15 cellular contexts compared by ENCODE assay signal in the genomic region with DNA sequence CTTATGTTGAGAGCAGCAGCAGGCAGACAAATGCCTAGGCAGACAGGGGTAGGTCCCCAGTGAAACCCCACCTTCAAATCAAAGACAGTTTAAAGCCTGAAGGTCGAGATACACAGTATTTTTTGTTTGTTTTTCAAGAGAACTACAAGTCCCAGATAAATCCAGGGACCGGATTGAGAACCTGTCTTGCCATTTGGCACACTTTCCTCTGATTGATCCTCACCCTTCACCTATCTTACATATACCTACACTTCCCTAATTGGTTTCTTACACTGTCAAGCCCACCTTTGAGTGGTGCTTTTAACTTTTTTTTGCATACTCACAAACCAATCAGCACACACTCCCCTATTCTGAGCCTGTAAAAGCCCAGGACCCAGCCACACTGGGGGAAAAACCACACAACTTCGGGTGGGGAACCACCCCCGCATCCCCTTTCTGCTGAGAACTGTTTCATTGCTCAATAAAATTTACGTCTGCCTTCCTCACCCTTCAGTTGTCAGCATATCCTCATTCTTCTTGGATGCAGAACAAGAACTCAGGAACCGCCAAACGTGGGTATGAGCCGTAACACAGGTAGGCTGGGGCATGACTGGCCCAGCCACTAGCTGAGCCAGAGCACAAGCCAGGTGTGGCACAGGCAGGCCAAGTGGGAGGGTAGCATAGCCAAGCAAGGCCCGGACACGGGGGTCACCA. TPM values are rescaled to one million over a fixed set of nuclear protein-coding genes. Genes with fewer than 3 reads are reported as not detected.
DNase-seq lines count a peak whose midpoint lies in the region; ATAC-seq, FAIRE-seq and TF ChIP-seq lines count a peak whose summit lies in the region.
"Had no signal": no experiment of that assay in that cellular context is flagged by ENCODE, and none has a peak within 500 bp of the region (broad histone marks: within the 10 kb centered on the region; RNA-seq: fewer than 3 reads in every experiment).

No MANE protein-coding gene starts in this region.

- no peaks in the 10 kb centered on the region for H3F3A ChIP-seq in PC-3 (ENCODE audit: low read length, unreplicated experiment)

- H3K4me2 ChIP-seq in GM12878 (ENCODE audit: control insufficient read depth, insufficient read depth) (no peak overlapping the region), PC-3 (ENCODE audit: low read length) (no peak overlapping the region)

- H3K9me3 Mint-ChIP-seq in activated CD4-positive, alpha-beta memory T cell treated with anti-CD3 and anti-CD28 coated beads for 36 hours = peaks cover 17% of the 10 kb centered on the region

- in situ Hi-C loops in KBM-7 (cut with MboI; ENCODE audit: low pct_unique_long_range_greater_than_20kb, low sequenced_read_pairs) (no loop called here), GM12878 (cut with MboI) (no loop called here)

- H3K79me2 ChIP-seq in GM12878 (ENCODE audit: control insufficient read depth, insufficient read depth, low read length) (peaks cover 94% of the 10 kb centered on the region), PC-3 (ENCODE audit: low read length) (peaks cover 100% of the 10 kb centered on the region)

- H3K36me3 ChIP-seq in GM12878 (ENCODE audit: control insufficient read depth in 2 of 2, insufficient read depth in 2 of 2, low read length in 1 of 2) (peaks cover 0 to 2% of the 10 kb centered on the region in 2 experiments; a peak in 2 of 4 replicates), stomach (no peaks in the 10 kb centered on the region), PC-3 (ENCODE audit: low read depth, low read length) (peaks cover 11% of the 10 kb centered on the region; the same call in 1 of the 2 replicates)

- H3K27ac ChIP-seq in GM12878 (ENCODE audit: control insufficient read depth, insufficient read depth) (no peak overlapping the region), stomach (peak overlapping the region in 3 of 5 donors; percentile 26 to 40 (median 40)), PC-3 (ENCODE audit: low read length) (no peak overlapping the region)

- no peak; the same call in 2 of the 3 replicates for ATAC-seq in GM12878
- peak; percentile 68 for ATAC-seq in left lobe of liver
- ATAC-seq in PC-3 = no peak
- ATAC-seq in HG02840 (IDR thresholded peaks at IDR 0.05; ENCODE audit: low FRiP score, unreplicated experiment) = no peak
- ATAC-seq: K562 had no signal

- 86% methylated on average over 10 of the region's 10 CpGs for WGBS in GM12878 (ENCODE audit: insufficient coverage, insufficient replicate concordance, low lambda C conversion rate, missing lambda C conversion rate)
- WGBS in stomach, 5 donors = 71 to 80% (median 76%) methylated on average over 10 of the region's 10 CpGs

- DNase-seq in KBM-7 = peak; percentile 66
- no peak for DNase-seq in GM12878 (ENCODE audit: low read depth, low spot score)
- no peak for DNase-seq in left lobe of liver (ENCODE audit: low spot score)
- no peak for DNase-seq in stomach
- no peak for DNase-seq in activated CD4-positive, alpha-beta memory T cell treated with anti-CD3 and anti-CD28 coated beads for 36 hours
- no peak for DNase-seq in PC-3
- no peak for DNase-seq in NOMO-1 treated with dmso at 0.1 percent for 144 hours (lab: John Stamatoyannopoulos, UW; ENCODE audit: unreplicated experiment)
- DNase-seq: activated CD4-positive, alpha-beta memory T cell treated with anti-CD3 and anti-CD28 coated beads, Interleukin-2, amount 10 ng/mL, durations not matched to agents 7 days and 5 days; activated effector memory CD4-positive, alpha-beta T cell treated with Interleukin-2 at 50 U/mL for 16 hours; CD4-positive, alpha-beta T cell; immature natural killer cell; NCI-H1930; NCI-H526 treated with DMSO at 0.1 percent for 48 hours had no signal

- no peak for TF ChIP-seq POLR2A in GM12878 (IDR thresholded peaks at IDR 0.05; ENCODE audit: low read depth, low read length)
- no peak for TF ChIP-seq POLR2A in stomach (IDR thresholded peaks at IDR 0.05)

- H3K27ac Mint-ChIP-seq in activated CD4-positive, alpha-beta memory T cell treated with anti-CD3 and anti-CD28 coated beads for 36 hours = no peak overlapping the region
- H3K27ac Mint-ChIP-seq: activated CD4-positive, alpha-beta memory T cell treated with anti-CD3 and anti-CD28 coated beads, Interleukin-2, amount 10 ng/mL, durations not matched to agents 7 days and 5 days; CD4-positive, alpha-beta T cell had no signal

- peaks cover 17% of the 10 kb centered on the region for H3K4me1 ChIP-seq in GM12878 (ENCODE audit: control insufficient read depth, insufficient read depth, low read length)
- peaks cover 25 to 89% (median 54%) of the 10 kb centered on the region in 4 donors for H3K4me1 ChIP-seq in stomach
- H3K4me1 ChIP-seq in PC-3 (ENCODE audit: insufficient read depth, low read length) = peaks cover 18% of the 10 kb centered on the region

- intact Hi-C loops in GM12878 (cut with micrococcal nuclease; ENCODE audit: unreplicated experiment) (no loop called here), stomach (cut with DNase I; ENCODE audit: low total_unique reads) (no loop called here), PC-3 (cut with micrococcal nuclease) (no loop called here)
- intact Hi-C loops in activated CD4-positive, alpha-beta memory T cell treated with anti-CD3 and anti-CD28 coated beads for 36 hours (cut with micrococcal nuclease) = no loop called here

- H3K27me3 ChIP-seq in GM12878 (replicated peaks in 1 of 2; ENCODE audit: control insufficient read depth in 2 of 2, insufficient read depth in 2 of 2, low read length in 1 of 2) (no peaks in the 10 kb centered on the region), stomach (no peaks in the 10 kb centered on the region), PC-3 (ENCODE audit: low read length) (no peaks in the 10 kb centered on the region)

- CTCF ChIA-PET in GM12878 (lab: Yijun Ruan, JAX) = no interaction called here
- CTCF ChIA-PET in activated CD4-positive, alpha-beta memory T cell treated with anti-CD3 and anti-CD28 coated beads for 36 hours (lab: Charles Lee) = no interaction called here
- CTCF ChIA-PET in PC-3 (lab: Charles Lee) = no interaction called here

- SMC1A ChIA-PET in GM12878 (lab: Charles Lee; ENCODE audit: uncharacterized antibody, unreplicated experiment) = interaction anchor here (1.5 to 1.9 kb wide), 2 partner anchors 10 to 12 kb away, joined by 5 to 6 read pairs; no protein-coding TSS in a partner anchor

- H2AFZ ChIP-seq in GM12878 (ENCODE audit: control insufficient read depth, low read depth, low read length) (no peak overlapping the region), PC-3 (ENCODE audit: low read length) (no peak overlapping the region)

- H3K36me3 Mint-ChIP-seq in activated CD4-positive, alpha-beta memory T cell treated with anti-CD3 and anti-CD28 coated beads for 36 hours = peaks cover 18% of the 10 kb centered on the region

- peaks cover 11% of the 10 kb centered on the region for H3K9me3 ChIP-seq in GM12878 (replicated peaks; ENCODE audit: control insufficient read depth, insufficient read depth, low read length)
- H3K9me3 ChIP-seq in stomach = peaks cover 0 to 8% (median 4%) of the 10 kb centered on the region in 4 donors
- 0 out of 2 replicates have a peak, but pooled peaks cover 4% of the 10 kb centered on the region for H3K9me3 ChIP-seq in PC-3 (ENCODE audit: low read length)

- H3K4me1 Mint-ChIP-seq in activated CD4-positive, alpha-beta memory T cell treated with anti-CD3 and anti-CD28 coated beads for 36 hours (ENCODE audit: low read depth) = peaks cover 69% of the 10 kb centered on the region

- TF ChIP-seq RAD21 in GM12878 (IDR thresholded peaks at IDR 0.05; ENCODE audit: insufficient read depth, low read depth, low read length) = no peak

- no peaks in the 10 kb centered on the region for H3K27me3 Mint-ChIP-seq in activated CD4-positive, alpha-beta memory T cell treated with anti-CD3 and anti-CD28 coated beads for 36 hours
- H3K27me3 Mint-ChIP-seq: activated CD4-positive, alpha-beta memory T cell treated with anti-CD3 and anti-CD28 coated beads, Interleukin-2, amount 10 ng/mL, durations not matched to agents 7 days and 5 days; CD4-positive, alpha-beta T cell had no signal

- no peaks in the 10 kb centered on the region for H3K9me2 ChIP-seq in PC-3 (replicated peaks; ENCODE audit: low read length)

- no peak overlapping the region for H3K4me3 ChIP-seq in GM12878
- H3K4me3 ChIP-seq in stomach = no peak overlapping the region
- no peak overlapping the region for H3K4me3 ChIP-seq in PC-3 (ENCODE audit: low read length)
- H3K4me3 ChIP-seq: K562 had no signal

- TF ChIP-seq CTCF in GM12878 (IDR thresholded peaks at IDR 0.05 in 2 of 3, conservative IDR thresholded peaks at IDR 0.05 in 1 of 3; ENCODE audit: control insufficient read depth in 2 of 3, extremely low read depth in 1 of 3, insufficient read depth in 1 of 3, low read depth in 3 of 3, low read length in 3 of 3) (no peak), stomach (IDR thresholded peaks at IDR 0.05) (no peak), PC-3 (conservative IDR thresholded peaks at IDR 0.05; ENCODE audit: low read depth, low read length) (no peak)

- no peak for TF ChIP-seq EP300 in GM12878 (IDR thresholded peaks at IDR 0.05; ENCODE audit: borderline replicate concordance in 1 of 2, control insufficient read depth in 1 of 2, low read depth in 2 of 2, low read length in 2 of 2)
- TF ChIP-seq EP300 in stomach (IDR thresholded peaks at IDR 0.05) = no peak

- H4K20me1 ChIP-seq in GM12878 (ENCODE audit: control insufficient read depth, insufficient read depth) (no peaks in the 10 kb centered on the region), PC-3 (ENCODE audit: low read length) (peaks cover 24% of the 10 kb centered on the region; the same call in 1 of the 2 replicates)

- H3K4me3 Mint-ChIP-seq in activated CD4-positive, alpha-beta memory T cell treated with anti-CD3 and anti-CD28 coated beads for 36 hours = no peak overlapping the region
- H3K4me3 Mint-ChIP-seq: activated CD4-positive, alpha-beta memory T cell treated with anti-CD3 and anti-CD28 coated beads, Interleukin-2, amount 10 ng/mL, durations not matched to agents 7 days and 5 days; CD4-positive, alpha-beta T cell had no signal

- POLR2A ChIA-PET in GM12878 (lab: Charles Lee) = no interaction called here
- POLR2A ChIA-PET in activated CD4-positive, alpha-beta memory T cell treated with anti-CD3 and anti-CD28 coated beads for 36 hours (lab: Charles Lee) = no interaction called here
- POLR2A ChIA-PET in PC-3 (lab: Charles Lee; ENCODE audit: unreplicated experiment) = no interaction called here

- RAD21 ChIA-PET in GM12878 (lab: Charles Lee; ENCODE audit: unreplicated experiment) = no interaction called here

- FAIRE-seq in GM12878 (lab: Jason Lieb, UNC) = no peak
- FAIRE-seq: K562 had no signal

- H3K9ac ChIP-seq in GM12878 (ENCODE audit: control insufficient read depth, insufficient read depth, low read length) (no peak overlapping the region), PC-3 (ENCODE audit: low read length) (no peak overlapping the region)

- BruUV-seq in GM12878 (replicated peaks; lab: Mats Ljungman, UMichigan) (no TSS peak), PC-3 (replicated peaks; lab: Mats Ljungman, UMichigan) (no TSS peak)

RNA-seq across cellular contexts. Expression of a gene that starts 11.1 kb away (rescaled TPM):
- 246 and 321 TPM in 2 replicates for total RNA-seq in GM12878 (2013; cell fraction: nucleolus; rRNA removed)
- total RNA-seq in GM12878 (2014; rRNA removed) (69.4 and 86.8 TPM in 2 replicates), GM12878 (2014; rRNA removed; fragmentation: Illumina TruSeq; extraction: Trizol) (42.8 and 46.1 TPM in 2 replicates), GM12878 (2021) (47.9 and 51.9 TPM in 2 replicates), left lobe of liver (35.2 TPM), stomach (100 to 1,000 TPM in 1 of 5 donors, 10 to 100 TPM in 4; 47.8 to 104 (median 68.1) TPM), PC-3 (2014; rRNA removed) (29.9 and 36.3 TPM in 2 replicates)
- polyA plus RNA-seq in GM12878 (2011; ENCODE audit: low read depth) = 19.6 TPM
- polyA plus RNA-seq in GM12878 (2011; rRNA removed) (70.8 and 85.7 TPM in 2 replicates), GM12878 (2014; fragmentation: Illumina TruSeq; extraction: Trizol) (43.1 and 43.6 TPM in 2 replicates), GM12878 (2014; fragmentation: Nextera tagmentation; extraction: Ambion mirVana) (1 to 10 TPM; 6.8 to 9.8 TPM), GM12878 (2014; rRNA removed) (22.2 and 28.7 TPM in 2 replicates), GM12878 (2016; fragmentation: Nextera tagmentation; extraction: Ambion mirVana) (10 to 100 TPM; 29.2 to 31.4 TPM), stomach (1 to 10 TPM; 6.1 to 6.8 (median 6.5) TPM)
- polyA plus RNA-seq in GM12878 (2011; cell fraction: cytosol; rRNA removed) = 26.8 and 32.2 TPM in 2 replicates
- polyA plus RNA-seq in GM12878 (2011; cell fraction: nucleus; rRNA removed) = 67.8 and 75.4 TPM in 2 replicates
- polyA plus RNA-seq in GM12878 (2012) = 18.2 and 18.4 TPM in 2 replicates
- polyA minus RNA-seq in GM12878 (2011; rRNA and poly(A)+ RNA removed) = 83.1 and 96.8 TPM in 2 replicates
- polyA minus RNA-seq in GM12878 (2011; cell fraction: cytosol; rRNA and poly(A)+ RNA removed) = 27.8 and 30.6 TPM in 2 replicates
- 89.8 and 92.1 TPM in 2 replicates for polyA minus RNA-seq in GM12878 (2011; cell fraction: nucleus; rRNA and poly(A)+ RNA removed)
- 10 to 100 TPM; 39.9 to 40.9 TPM for total RNA-seq in activated CD4-positive, alpha-beta memory T cell treated with anti-CD3 and anti-CD28 coated beads for 36 hours

Comparison
In these comparisons a context has a peak if more than half of its experiments do, and no peak if none do; other contexts are left out.
1. H3K27ac ChIP-seq: peak in stomach (3 of 5); none in GM12878 (single experiment) and PC-3 (single experiment).